7 cellular contexts compared by ENCODE assay signal in the genomic region with DNA sequence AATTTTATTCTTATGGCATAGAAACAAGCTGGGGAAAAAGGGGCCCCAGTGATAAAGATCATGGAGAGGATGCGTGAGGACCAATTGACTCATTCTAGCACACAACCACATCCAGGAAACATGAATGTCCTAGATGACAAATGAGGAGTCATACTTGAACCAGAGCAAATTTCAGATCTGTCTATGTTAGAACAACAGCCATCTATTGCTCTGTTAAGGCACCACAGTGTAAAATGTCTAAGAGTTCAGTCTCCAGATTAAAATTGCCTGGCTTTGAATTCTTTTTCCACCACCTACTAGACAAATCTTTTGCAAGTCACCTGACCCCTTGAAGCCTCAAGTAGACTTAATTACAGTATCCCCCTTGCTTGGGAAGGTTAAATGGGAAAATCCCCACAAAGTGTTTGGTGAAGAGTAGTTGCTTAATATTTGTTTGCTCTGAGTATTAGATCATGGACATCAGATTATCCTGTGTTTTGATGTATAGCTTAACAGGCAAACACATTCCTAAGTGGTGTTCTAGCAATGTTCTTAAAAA.
DNase-seq lines count a peak whose midpoint lies in the region; ATAC-seq and TF ChIP-seq lines count a peak whose summit lies in the region.

No MANE protein-coding gene starts in this region.

- H3K36me3 ChIP-seq in kidney epithelial cell (ENCODE audit: control insufficient read depth, insufficient read depth, low read length) = no peaks in the 10 kb centered on the region

- no peak overlapping the region for H3K4me3 ChIP-seq in kidney epithelial cell (ENCODE audit: low read depth, low read length)

- ATAC-seq in GM19023 (IDR thresholded peaks at IDR 0.05; ENCODE audit: unreplicated experiment) (peak; percentile 57), HG03095 (IDR thresholded peaks at IDR 0.05; ENCODE audit: unreplicated experiment) (peak; percentile 93)

- H3K27me3 ChIP-seq in kidney epithelial cell (ENCODE audit: control insufficient read depth, insufficient read depth, low read length) = no peaks in the 10 kb centered on the region

- DNase-seq in activated CD4-positive, alpha-beta T cell treated with anti-CD3 and anti-CD28 coated beads for 4 hours = peak; percentile 26 to 28
- peak; percentile 67 for DNase-seq in kidney epithelial cell (ENCODE audit: low read depth)
- DNase-seq in SKM-1 (lab: John Stamatoyannopoulos, UW; ENCODE audit: unreplicated experiment) = no peak
- DNase-seq in NCI-H1436 (lab: John Stamatoyannopoulos, UW) = no peak
- DNase-seq in HuH-7 (ENCODE audit: low spot score) = no peak

- TF ChIP-seq CTCF in kidney epithelial cell (IDR thresholded peaks at IDR 0.05; ENCODE audit: insufficient read depth, low read length, poor library complexity, severe bottlenecking) = no peak

Comparison
In these comparisons a context has a peak if more than half of its experiments do, and no peak if none do; other contexts are left out.
1. DNase-seq: peak in activated CD4-positive, alpha-beta T cell treated with anti-CD3 and anti-CD28 coated beads for 4 hours (2 of 2) and kidney epithelial cell (single experiment); none in SKM-1 (single experiment), NCI-H1436 (single experiment) and HuH-7 (single experiment).